ENCODE assay signal across 21 cellular contexts in genomic region chr2:108270346-108270745, GRCh38. TPM values are rescaled to one million over a fixed set of nuclear protein-coding genes. Genes with fewer than 3 reads are reported as not detected.
DNase-seq lines count a peak whose midpoint lies in the region; ATAC-seq, FAIRE-seq and TF ChIP-seq lines count a peak whose summit lies in the region.
"Had no signal": no experiment of that assay in that cellular context is flagged by ENCODE, and none has a peak within 500 bp of the region (broad histone marks: within the 10 kb centered on the region; RNA-seq: fewer than 3 reads in every experiment).

No MANE protein-coding gene starts in this region.

- H3K27ac ChIP-seq in A549: peak overlapping the region; percentile 83 to 97
- peak overlapping the region; percentile 93; the same call in 1 of the 2 replicates for H3K27ac ChIP-seq in VCaP
- H3K27ac ChIP-seq in hepatocyte: peak overlapping the region; percentile 88
- peak overlapping the region; percentile 76 to 97 for H3K27ac ChIP-seq in small intestine (ENCODE audit: low read depth in 1 of 2, low read length in 1 of 2)
- H3K27ac ChIP-seq in CD8-positive, alpha-beta memory T cell (ENCODE audit: low read depth, low read length): no peak overlapping the region
- H3K27ac ChIP-seq: GM23248 had no signal

- CTCF ChIA-PET in A549 (lab: Yijun Ruan, JAX): no interaction called here
- CTCF ChIA-PET in CD8-positive, alpha-beta memory T cell (lab: Charles Lee): no interaction called here

- H3K27me3 Mint-ChIP-seq in CD8-positive, alpha-beta memory T cell: peaks cover 13 to 25% of the 10 kb centered on the region in 2 donors
- H3K27me3 Mint-ChIP-seq: CD4-positive, CD25-positive, alpha-beta regulatory T cell had no signal

- no peak for FAIRE-seq in A549 (lab: Jason Lieb, UNC)
- FAIRE-seq in small intestine (lab: Jason Lieb, UNC): no peak
- FAIRE-seq: GM12891, GM19239 had no signal

- WGBS in A549 (ENCODE audit: missing lambda C conversion rate): 96% methylated on average over 3 of the region's 3 CpGs
- WGBS in hepatocyte (ENCODE audit: low lambda C conversion rate, missing lambda C conversion rate): 94% methylated on average over 3 of the region's 3 CpGs
- WGBS in small intestine, 3 donors: 69 to 77% (median 74%) methylated on average over 3 of the region's 3 CpGs

- no peak for TF ChIP-seq CTCF in A549 (IDR thresholded peaks at IDR 0.05)
- no peak for TF ChIP-seq CTCF in VCaP (conservative IDR thresholded peaks at IDR 0.05)
- TF ChIP-seq CTCF in hepatocyte (IDR thresholded peaks at IDR 0.05; ENCODE audit: poor library complexity): no peak

- H3K9me2 ChIP-seq in hepatocyte (replicated peaks; ENCODE audit: insufficient read depth): no peaks in the 10 kb centered on the region

- no peak overlapping the region for H3K4me2 ChIP-seq in A549
- no peak overlapping the region for H3K4me2 ChIP-seq in hepatocyte

- H3K4me3 ChIP-seq in A549 (no peak overlapping the region), hepatocyte (no peak overlapping the region), small intestine (ENCODE audit: low read depth in 1 of 2, low read length in 2 of 2) (no peak overlapping the region)
- no peak overlapping the region for H3K4me3 ChIP-seq in CD8-positive, alpha-beta memory T cell (ENCODE audit: low read length)
- H3K4me3 ChIP-seq: GM23248, HAP-1 had no signal

- POLR2A ChIA-PET in A549 (lab: Yijun Ruan, JAX): no interaction called here
- POLR2A ChIA-PET in CD8-positive, alpha-beta memory T cell (lab: Charles Lee): no interaction called here

- no peak overlapping the region for H3K4me3 Mint-ChIP-seq in CD8-positive, alpha-beta memory T cell
- H3K4me3 Mint-ChIP-seq: CD4-positive, CD25-positive, alpha-beta regulatory T cell had no signal

- TF ChIP-seq EP300 in A549 (IDR thresholded peaks at IDR 0.05): no peak

- H3K9me3 Mint-ChIP-seq in CD8-positive, alpha-beta memory T cell: no peaks in the 10 kb centered on the region

- H2AFZ ChIP-seq in hepatocyte: no peak overlapping the region
- H2AFZ ChIP-seq: GM23248 had no signal

- no peaks in the 10 kb centered on the region for H3K4me1 Mint-ChIP-seq in CD8-positive, alpha-beta memory T cell
- H3K4me1 Mint-ChIP-seq: CD4-positive, CD25-positive, alpha-beta regulatory T cell had no signal

- no peaks in the 10 kb centered on the region for H4K20me1 ChIP-seq in hepatocyte (ENCODE audit: insufficient read depth, poor library complexity, severe bottlenecking)

- H3K36me3 Mint-ChIP-seq in CD8-positive, alpha-beta memory T cell: no peaks in the 10 kb centered on the region
- H3K36me3 Mint-ChIP-seq: CD4-positive, CD25-positive, alpha-beta regulatory T cell had no signal

- no peak for TF ChIP-seq RAD21 in A549 (conservative IDR thresholded peaks at IDR 0.05 in 1 of 2, IDR thresholded peaks at IDR 0.05 in 1 of 2)

- H3K27ac Mint-ChIP-seq in CD8-positive, alpha-beta memory T cell: no peak overlapping the region
- H3K27ac Mint-ChIP-seq: CD4-positive, CD25-positive, alpha-beta regulatory T cell had no signal

- peaks cover 17% of the 10 kb centered on the region for H3K79me2 ChIP-seq in hepatocyte

- no peaks in the 10 kb centered on the region for H3K36me3 ChIP-seq in hepatocyte (replicated peaks; ENCODE audit: insufficient read depth, low read depth)
- no peaks in the 10 kb centered on the region for H3K36me3 ChIP-seq in small intestine (ENCODE audit: control insufficient read depth in 2 of 2, insufficient read depth in 2 of 2, low read length in 2 of 2)
- H3K36me3 ChIP-seq in CD8-positive, alpha-beta memory T cell (ENCODE audit: insufficient read depth, low read length): no peaks in the 10 kb centered on the region
- H3K36me3 ChIP-seq: BE2C, HAP-1 had no signal

- TF ChIP-seq POLR2A in A549 (IDR thresholded peaks at IDR 0.05; ENCODE audit: low read length): no peak

- H3K9me3 ChIP-seq in A549 (no peaks in the 10 kb centered on the region), hepatocyte (ENCODE audit: low read depth) (no peaks in the 10 kb centered on the region), small intestine (ENCODE audit: control insufficient read depth, low read depth) (no peaks in the 10 kb centered on the region)
- no peaks in the 10 kb centered on the region for H3K9me3 ChIP-seq in CD8-positive, alpha-beta memory T cell (ENCODE audit: low read length)
- H3K9me3 ChIP-seq: BE2C, HAP-1 had no signal

- no peaks in the 10 kb centered on the region for H3K27me3 ChIP-seq in hepatocyte
- no peaks in the 10 kb centered on the region for H3K27me3 ChIP-seq in small intestine (ENCODE audit: control insufficient read depth in 2 of 2, insufficient read depth in 2 of 2, low read length in 2 of 2)
- H3K27me3 ChIP-seq in CD8-positive, alpha-beta memory T cell (ENCODE audit: insufficient read depth, low read length, poor library complexity, severe bottlenecking): no peaks in the 10 kb centered on the region
- H3K27me3 ChIP-seq: BE2C had no signal

- DNase-seq in A549 (ENCODE audit: low read depth in 1 of 2, low spot score in 1 of 2) (no peak), hepatocyte (ENCODE audit: low spot score) (no peak), small intestine (peak; percentile 61), KG1 (lab: John Stamatoyannopoulos, UW) (no peak), activated gamma-delta T cell (lab: John Stamatoyannopoulos, UW) (no peak)
- DNase-seq in CD8-positive, alpha-beta memory T cell: no peak
- DNase-seq: ACHN; BE2C; C1 segment of cervical spinal cord; CD4-positive, CD25-positive, alpha-beta regulatory T cell; DMS153; DND-41; EL; GM23248 had no signal

- no peak for ATAC-seq in A549

- H3K4me1 ChIP-seq in A549 (peaks cover 63% of the 10 kb centered on the region), hepatocyte (ENCODE audit: insufficient read depth) (peaks cover 25% of the 10 kb centered on the region), small intestine (ENCODE audit: control insufficient read depth in 2 of 2, insufficient read depth in 1 of 2, low read depth in 1 of 2, low read length in 1 of 2) (peaks cover 3 to 26% of the 10 kb centered on the region in 2 donors)
- no peaks in the 10 kb centered on the region for H3K4me1 ChIP-seq in CD8-positive, alpha-beta memory T cell (ENCODE audit: insufficient read depth, low read length)
- H3K4me1 ChIP-seq: BE2C, HAP-1 had no signal

TF ChIP-seq in A549, 52 proteins besides CTCF, POLR2A, EP300 and RAD21:
- TF ChIP-seq RARB (CRISPR knock-in tag; IDR thresholded peaks at IDR 0.05) (no peak), FOSB (CRISPR knock-in tag; IDR thresholded peaks at IDR 0.05) (no peak), CHD4 (IDR thresholded peaks at IDR 0.05; ENCODE audit: borderline replicate concordance) (no peak), SREBF2 (IDR thresholded peaks at IDR 0.05) (no peak), GATA3 (IDR thresholded peaks at IDR 0.05; ENCODE audit: borderline replicate concordance) (no peak), EHF (CRISPR knock-in tag; IDR thresholded peaks at IDR 0.05) (no peak), SMC3 (IDR thresholded peaks at IDR 0.05) (no peak), HES2 (IDR thresholded peaks at IDR 0.05) (no peak), NPAS2 (CRISPR knock-in tag; IDR thresholded peaks at IDR 0.05; ENCODE audit: borderline replicate concordance) (no peak), RNF2 (IDR thresholded peaks at IDR 0.05; ENCODE audit: borderline replicate concordance, low read depth) (no peak), KDM1A (IDR thresholded peaks at IDR 0.05; ENCODE audit: low read depth) (no peak), CHD2 (IDR thresholded peaks at IDR 0.05; ENCODE audit: low read length, partially characterized antibody) (no peak), NR3C1 (IDR thresholded peaks at IDR 0.05) (no peak), MAX (IDR thresholded peaks at IDR 0.05) (no peak), MAZ (IDR thresholded peaks at IDR 0.05; ENCODE audit: borderline replicate concordance, low read depth, low read length) (no peak), USF2 (IDR thresholded peaks at IDR 0.05) (no peak), BHLHE40 (IDR thresholded peaks at IDR 0.05; ENCODE audit: low read depth, low read length) (no peak), NFE2L2 (conservative IDR thresholded peaks at IDR 0.05; ENCODE audit: low read length) (no peak), ZC3H11A (IDR thresholded peaks at IDR 0.05) (no peak)

RNA-seq across cellular contexts. Expression of gene SULT1C2, which starts 18.3 kb away (rescaled TPM):
- polyA plus RNA-seq in A549 (2011; rRNA removed) (0.26 and 0.36 TPM in 2 replicates), A549 (2017; fragmentation: RNase III; extraction: RNeasy Plus Mini Kit Qiagen cat#74134 plus additional on column Dnase treatment) (0.20 to 0.61 TPM (median 0.56 TPM) in 3 replicates), hepatocyte (11.4 and 15.3 TPM in 2 replicates), small intestine (1 to 10 TPM in 2 of 3 donors, not detected in 1; 2.7 to 4.9 TPM)
- polyA plus RNA-seq in A549 (2012; cell fraction: cytosol; rRNA removed): 0.04 TPM in 2 replicates
- polyA plus RNA-seq in A549 (2012; cell fraction: nucleus; rRNA removed): 0.05 and 0.13 TPM in 2 replicates
- polyA minus RNA-seq in A549 (2011; rRNA and poly(A)+ RNA removed): 0.24 and 1.2 TPM in 2 replicates
- total RNA-seq in hepatocyte: 21.5 and 25.1 TPM in 2 replicates
- not detected for total RNA-seq in CD8-positive, alpha-beta memory T cell
- not detected for polyA plus RNA-seq in CD8-positive, alpha-beta memory T cell
- total RNA-seq: A172; CD4-positive, CD25-positive, alpha-beta regulatory T cell; GM23248 had no signal
- polyA plus RNA-seq: CD4-positive, CD25-positive, alpha-beta regulatory T cell; GM23248 had no signal

RNA-seq across cellular contexts. Expression of gene SULT1C3, which starts 30.6 kb away (rescaled TPM):
- polyA plus RNA-seq in A549 (2011; rRNA removed): not detected in 2 replicates
- polyA plus RNA-seq in A549 (2012; cell fraction: cytosol; rRNA removed): not detected in 2 replicates
- not detected in 2 replicates for polyA plus RNA-seq in A549 (2012; cell fraction: nucleus; rRNA removed)
- polyA plus RNA-seq in A549 (2017; fragmentation: RNase III; extraction: RNeasy Plus Mini Kit Qiagen cat#74134 plus additional on column Dnase treatment): not detected in 3 replicates
- polyA minus RNA-seq in A549 (2011; rRNA and poly(A)+ RNA removed): not detected in 2 replicates
- 1.00 TPM in 1 of 2 replicates, not detected in the other for total RNA-seq in hepatocyte
- not detected in 2 replicates for polyA plus RNA-seq in hepatocyte
- polyA plus RNA-seq in small intestine: 1 to 10 TPM in 1 of 3 donors, not detected in 2; 5.1 TPM
- not detected for total RNA-seq in CD8-positive, alpha-beta memory T cell
- not detected for polyA plus RNA-seq in CD8-positive, alpha-beta memory T cell
- total RNA-seq: A172; CD4-positive, CD25-positive, alpha-beta regulatory T cell; G401; GM23248; H4 had no signal
- polyA plus RNA-seq: CD4-positive, CD25-positive, alpha-beta regulatory T cell; GM23248 had no signal
